8 cellular contexts compared by ENCODE assay signal in the genomic region with DNA sequence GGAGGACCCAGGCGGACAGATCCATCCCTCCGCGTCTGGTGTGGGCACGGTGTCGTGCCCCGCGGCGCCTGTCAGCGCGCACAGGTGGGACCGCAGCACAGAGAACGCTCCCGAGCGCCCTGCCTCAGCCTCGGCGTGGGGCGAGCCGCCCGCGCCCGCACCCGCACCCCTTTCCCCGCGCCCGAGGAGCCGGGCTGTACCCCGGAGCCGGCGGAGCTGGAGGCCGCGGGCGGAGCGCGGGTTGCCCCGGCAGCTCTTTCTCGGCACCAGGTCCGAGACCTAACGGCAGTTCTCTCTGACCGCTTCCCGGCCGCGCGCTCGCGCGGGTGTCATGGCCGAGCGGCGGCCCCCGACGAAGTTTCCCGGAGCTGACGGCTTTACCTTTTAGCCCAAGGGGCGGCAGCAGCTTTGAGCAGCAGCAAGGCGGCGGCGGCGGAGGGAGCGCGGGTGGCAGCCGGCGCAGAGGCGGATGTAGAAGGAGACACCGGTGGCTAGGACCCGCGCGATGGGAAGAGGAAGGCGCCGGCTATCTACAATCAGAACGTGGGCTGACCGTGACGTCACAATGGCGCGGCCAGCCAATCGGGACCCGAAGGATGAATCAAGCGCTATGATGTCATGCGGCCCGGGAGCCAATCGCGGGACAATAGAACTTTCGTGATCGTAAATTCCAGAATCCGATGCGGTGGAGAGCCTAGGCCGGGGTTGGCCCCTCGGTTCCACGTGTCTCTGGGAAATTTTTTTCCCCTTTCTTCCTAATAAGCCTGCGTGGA. TPM values are rescaled to one million over a fixed set of nuclear protein-coding genes. Genes with fewer than 3 reads are reported as not detected.
DNase-seq lines count a peak whose midpoint lies in the region; FAIRE-seq and TF ChIP-seq lines count a peak whose summit lies in the region.

A gene with protein sequence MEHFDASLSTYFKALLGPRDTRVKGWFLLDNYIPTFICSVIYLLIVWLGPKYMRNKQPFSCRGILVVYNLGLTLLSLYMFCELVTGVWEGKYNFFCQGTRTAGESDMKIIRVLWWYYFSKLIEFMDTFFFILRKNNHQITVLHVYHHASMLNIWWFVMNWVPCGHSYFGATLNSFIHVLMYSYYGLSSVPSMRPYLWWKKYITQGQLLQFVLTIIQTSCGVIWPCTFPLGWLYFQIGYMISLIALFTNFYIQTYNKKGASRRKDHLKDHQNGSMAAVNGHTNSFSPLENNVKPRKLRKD (minus strand): TSS at position 515 of the 773 bp plus-strand sequence. CDS start 53,251 bp downstream, outside the sequence.

- H3K9ac ChIP-seq in neural progenitor cell, result peak within 1 kb of the TSS; percentile 65

- H3K4me3 Mint-ChIP-seq in neural progenitor cell, result peak within 1 kb of the TSS; percentile 98

- H3K79me2 ChIP-seq in neural progenitor cell (ENCODE audit: low read depth), result peaks cover 45% of the 10 kb centered on the region

- peak within 1 kb of the TSS; percentile 65 for H2AFZ ChIP-seq in neural progenitor cell (replicated peaks)

- FAIRE-seq in H54 (lab: Jason Lieb, UNC), result peak; percentile 91

- H3K4me1 Mint-ChIP-seq in neural progenitor cell, result peaks cover 21% of the 10 kb centered on the region

- peaks cover 18% of the 10 kb centered on the region for H3F3A ChIP-seq in neural progenitor cell (ENCODE audit: low read depth)

- DNase-seq in EH (ENCODE audit: low read depth) (peak; percentile 98), H54 (ENCODE audit: insufficient read length, low spot score) (peak; percentile 92), M059J (ENCODE audit: low read depth) (peak; percentile 99), SHP77 treated with DMSO at 0.1 percent for 48 hours (lab: John Stamatoyannopoulos, UW) (peak; percentile 87), fibroblast of the conjunctiva (ENCODE audit: low read depth) (peak; percentile 96), neural progenitor cell (ENCODE audit: low spot score) (peak; percentile 97), stromal cell of bone marrow (ENCODE audit: low read depth) (peak; percentile 99)
- peak; percentile 99 for DNase-seq in activated effector memory CD4-positive, alpha-beta T cell treated with anti-CD3 and anti-CD28 coated beads, Interleukin-2, amount 50 U/mL, for 16 hours

- peak within 1 kb of the TSS; percentile 99 for H3K4me2 ChIP-seq in neural progenitor cell

- H3K36me3 Mint-ChIP-seq in neural progenitor cell, result peaks cover 8% of the 10 kb centered on the region

- peak within 1 kb of the TSS; percentile 76 for H3K4me3 ChIP-seq in neural progenitor cell

- peaks cover 6% of the 10 kb centered on the region for H3K27me3 Mint-ChIP-seq in neural progenitor cell (ENCODE audit: insufficient read depth, low read depth)

- H3K9me3 Mint-ChIP-seq in neural progenitor cell, result peaks cover 2% of the 10 kb centered on the region

- peak within 1 kb of the TSS; percentile 83 for H3K27ac ChIP-seq in neural progenitor cell

- H3K36me3 ChIP-seq in neural progenitor cell, result no peaks in the 10 kb centered on the region

- peak; percentile 84 for TF ChIP-seq POLR2A in H54 (IDR thresholded peaks at IDR 0.05; ENCODE audit: low read depth, low read length)

- no peak for TF ChIP-seq CTCF in neural progenitor cell (IDR thresholded peaks at IDR 0.05)

- peaks cover 16% of the 10 kb centered on the region for H3K27me3 ChIP-seq in neural progenitor cell

- peak within 1 kb of the TSS; percentile 97 for H3K27ac Mint-ChIP-seq in neural progenitor cell

- no peaks in the 10 kb centered on the region for H3K9me3 ChIP-seq in neural progenitor cell (ENCODE audit: low read depth)

- H3K4me1 ChIP-seq in neural progenitor cell, result peaks cover 9% of the 10 kb centered on the region

- H4K20me1 ChIP-seq in neural progenitor cell (ENCODE audit: low read depth), result peaks cover 43% of the 10 kb centered on the region

RNA-seq across cellular contexts. Expression of the gene that starts here (rescaled TPM):
- 149 and 190 TPM in 2 replicates for total RNA-seq in M059J (2014; rRNA removed; shearing (Covaris generic))
- 137 and 185 TPM in 2 replicates for total RNA-seq in neural progenitor cell (ENCODE audit: low replicate concordance)

Comparison
In these comparisons a context has a peak if more than half of its experiments do, and no peak if none do; other contexts are left out.
1. Peak in every context shown above with its lines: DNase-seq, H3K4me3 ChIP-seq and H3K27ac ChIP-seq.